ENCODE assay signal across 9 cellular contexts in genomic region chr2:209368924-209369323, GRCh38. TPM values are rescaled to one million over a fixed set of nuclear protein-coding genes. Genes with fewer than 3 reads are reported as not detected.
DNase-seq lines count a peak whose midpoint lies in the region; ATAC-seq and TF ChIP-seq lines count a peak whose summit lies in the region.
"Had no signal": no experiment of that assay in that cellular context is flagged by ENCODE, and none has a peak within 500 bp of the region (broad histone marks: within the 10 kb centered on the region; RNA-seq: fewer than 3 reads in every experiment).

No MANE protein-coding gene starts in this region.

- TF ChIP-seq CTCF in brain microvascular endothelial cell (IDR thresholded peaks at IDR 0.05; ENCODE audit: low read depth, low read length, missing control alignments) (no peak), mucosa of descending colon (IDR thresholded peaks at IDR 0.05) (no peak)

- H3K27ac Mint-ChIP-seq in activated CD4-positive, alpha-beta T cell treated with anti-CD3 and anti-CD28 coated beads, Interleukin-2, amount 10 ng/mL, durations not matched to agents 7 days and 5 days: no peak overlapping the region
- H3K27ac Mint-ChIP-seq: B cell had no signal

- H3K9me3 Mint-ChIP-seq in activated CD4-positive, alpha-beta T cell treated with anti-CD3 and anti-CD28 coated beads, Interleukin-2, amount 10 ng/mL, durations not matched to agents 7 days and 5 days: peaks cover 7% of the 10 kb centered on the region

- no peak overlapping the region for H3K4me3 Mint-ChIP-seq in activated CD4-positive, alpha-beta T cell treated with anti-CD3 and anti-CD28 coated beads, Interleukin-2, amount 10 ng/mL, durations not matched to agents 7 days and 5 days
- H3K4me3 Mint-ChIP-seq: B cell had no signal

- in situ Hi-C loops in brain microvascular endothelial cell (cut with HindIII; ENCODE audit: low pct_ligation_motif_present, low sequenced_read_pairs): no loop called here

- no peaks in the 10 kb centered on the region for H3K36me3 Mint-ChIP-seq in activated CD4-positive, alpha-beta T cell treated with anti-CD3 and anti-CD28 coated beads, Interleukin-2, amount 10 ng/mL, durations not matched to agents 7 days and 5 days (ENCODE audit: low read depth)

- H3K27ac ChIP-seq in brain microvascular endothelial cell: peak overlapping the region; percentile 65

- no peaks in the 10 kb centered on the region for H3K27me3 Mint-ChIP-seq in activated CD4-positive, alpha-beta T cell treated with anti-CD3 and anti-CD28 coated beads, Interleukin-2, amount 10 ng/mL, durations not matched to agents 7 days and 5 days

- H3K27me3 ChIP-seq in brain microvascular endothelial cell (replicated peaks): no peaks in the 10 kb centered on the region

- H3K9me3 ChIP-seq in mucosa of descending colon: no peaks in the 10 kb centered on the region

- DNase-seq in NCI-H2029 (lab: John Stamatoyannopoulos, UW) (peak; percentile 12), NCI-H2029 treated with DMSO at 0.1 percent for 48 hours (lab: John Stamatoyannopoulos, UW) (no peak), brain microvascular endothelial cell (peak; percentile 88), mucosa of descending colon (peak in 2 of 3 donors; percentile 57 to 69), AML-193 (lab: John Stamatoyannopoulos, UW) (no peak), globus pallidus (ENCODE audit: low spot score) (no peak)
- no peak for DNase-seq in activated CD4-positive, alpha-beta T cell treated with anti-CD3 and anti-CD28 coated beads, Interleukin-2, amount 10 ng/mL, durations not matched to agents 7 days and 5 days

- peaks cover 3% of the 10 kb centered on the region for H3K4me1 Mint-ChIP-seq in activated CD4-positive, alpha-beta T cell treated with anti-CD3 and anti-CD28 coated beads, Interleukin-2, amount 10 ng/mL, durations not matched to agents 7 days and 5 days
- H3K4me1 Mint-ChIP-seq: B cell had no signal

- H3K4me1 ChIP-seq in mucosa of descending colon (ENCODE audit: low read depth): no peaks in the 10 kb centered on the region

- H3K36me3 ChIP-seq in brain microvascular endothelial cell (replicated peaks) (no peaks in the 10 kb centered on the region), mucosa of descending colon (ENCODE audit: low read depth) (peaks cover 3% of the 10 kb centered on the region)

- CTCF ChIA-PET in activated CD4-positive, alpha-beta T cell treated with anti-CD3 and anti-CD28 coated beads, Interleukin-2, amount 10 ng/mL, durations not matched to agents 7 days and 5 days (lab: Charles Lee): no interaction called here

- POLR2A ChIA-PET in activated CD4-positive, alpha-beta T cell treated with anti-CD3 and anti-CD28 coated beads, Interleukin-2, amount 10 ng/mL, durations not matched to agents 7 days and 5 days (lab: Charles Lee): no interaction called here

- ATAC-seq in HG03565 (IDR thresholded peaks at IDR 0.05; ENCODE audit: unreplicated experiment) (peak; percentile 70), mucosa of descending colon (peak; percentile 96)

- intact Hi-C loops in mucosa of descending colon (cut with DNase I, micrococcal nuclease): no loop called here

- H3K4me3 ChIP-seq in brain microvascular endothelial cell (ENCODE audit: low read depth, low read length): no peak overlapping the region
- H3K4me3 ChIP-seq in mucosa of descending colon: no peak overlapping the region

RNA-seq across cellular contexts. Expression of gene MAP2, which starts 54.9 kb away (rescaled TPM):
- total RNA-seq in mucosa of descending colon: 1 to 10 TPM; 2.3 to 8.4 (median 2.5) TPM
- total RNA-seq in activated CD4-positive, alpha-beta T cell treated with anti-CD3 and anti-CD28 coated beads, Interleukin-2, amount 10 ng/mL, durations not matched to agents 7 days and 5 days: under 1 TPM in 1 of 2 experiments, not detected in 1; 0.12 TPM

Comparison
In these comparisons a context has a peak if more than half of its experiments do, and no peak if none do; other contexts are left out.
1. DNase-seq: peak in NCI-H2029 (single experiment), brain microvascular endothelial cell (single experiment) and mucosa of descending colon (2 of 3); none in NCI-H2029 treated with DMSO at 0.1 percent for 48 hours (single experiment), AML-193 (0 of 2), globus pallidus (single experiment) and activated CD4-positive, alpha-beta T cell treated with anti-CD3 and anti-CD28 coated beads, Interleukin-2, amount 10 ng/mL, durations not matched to agents 7 days and 5 days (single experiment).